Comparison of ENCODE assay signal across 17 cellular contexts in the genomic region with DNA sequence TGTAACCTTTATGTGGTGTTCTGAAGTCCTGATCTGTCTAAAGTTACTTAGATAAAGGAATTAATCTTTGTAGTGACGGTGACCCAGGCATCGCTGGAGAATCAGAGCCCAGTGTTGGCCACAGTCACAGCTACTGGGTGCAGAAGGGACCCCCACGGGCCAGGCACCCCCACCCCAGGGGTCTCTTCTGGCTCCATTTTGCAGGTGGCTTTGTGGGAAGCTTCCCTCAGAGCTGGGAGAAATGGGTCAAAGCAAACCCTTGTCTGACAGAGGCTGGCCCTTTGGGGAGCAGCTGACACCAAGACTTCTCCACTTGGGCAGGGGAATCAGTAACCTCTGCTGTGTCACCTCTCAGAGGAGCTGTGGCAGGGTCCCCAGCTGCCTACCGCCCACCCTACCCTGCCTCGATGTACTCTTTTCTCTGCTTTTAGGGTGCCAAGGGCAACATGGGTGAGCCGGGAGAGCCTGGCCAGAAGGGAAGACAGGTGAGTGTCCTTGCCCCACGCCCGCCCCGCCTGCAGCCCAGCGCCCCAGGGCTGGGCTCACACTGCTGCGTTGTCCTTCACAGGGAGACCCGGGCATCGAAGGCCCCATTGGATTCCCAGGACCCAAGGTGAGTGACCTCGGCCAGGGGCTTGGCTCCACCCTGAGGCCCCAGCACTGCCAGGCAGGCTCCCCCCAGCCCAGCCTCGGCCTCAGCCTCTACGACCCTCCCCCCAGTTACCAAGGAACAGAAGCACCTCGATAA. TPM values are rescaled to one million over a fixed set of nuclear protein-coding genes. Genes with fewer than 3 reads are reported as not detected.
DNase-seq lines count a peak whose midpoint lies in the region; ATAC-seq and TF ChIP-seq lines count a peak whose summit lies in the region.
"Had no signal": no experiment of that assay in that cellular context is flagged by ENCODE, and none has a peak within 500 bp of the region (broad histone marks: within the 10 kb centered on the region; RNA-seq: fewer than 3 reads in every experiment).

No MANE protein-coding gene starts in this region.

- intact Hi-C loops in IMR-90 (cut with micrococcal nuclease) = no loop called here
- intact Hi-C loops in left colon (cut with DNase I, micrococcal nuclease) = no loop called here

- H2BK15ac ChIP-seq in IMR-90 (ENCODE audit: low read depth, low read length) = no peak overlapping the region

- no peak for TF ChIP-seq RAD21 in IMR-90 (IDR thresholded peaks at IDR 0.05; ENCODE audit: low read length)

- POLR2A ChIA-PET in IMR-90 (lab: Charles Lee; ENCODE audit: unreplicated experiment) = no interaction called here

- TF ChIP-seq CTCF in IMR-90 (conservative IDR thresholded peaks at IDR 0.05; ENCODE audit: low read depth, low read length) (no peak), smooth muscle cell (IDR thresholded peaks at IDR 0.05; ENCODE audit: borderline replicate concordance, insufficient read depth, poor library complexity, severe bottlenecking) (no peak)

- no peak for TF ChIP-seq POLR2A in IMR-90 (IDR thresholded peaks at IDR 0.05; ENCODE audit: low read depth, low read length)

- H2BK5ac ChIP-seq in IMR-90 (ENCODE audit: low read depth, low read length, poor library complexity, severe bottlenecking) = no peak overlapping the region

- no peak overlapping the region for H3K4ac ChIP-seq in IMR-90 (ENCODE audit: low read depth, low read length)

- in situ Hi-C loops in IMR-90 (cut with MboI; ENCODE audit: low sequenced_read_pairs) = no loop called here

- dilution Hi-C loops in IMR-90 (cut with HindIII; ENCODE audit: low sequenced_read_pairs, unreplicated experiment) = no loop called here

- H3K79me1 ChIP-seq in IMR-90 (ENCODE audit: low read depth in 1 of 2, low read length in 2 of 2) = peaks cover 24 to 92% of the 10 kb centered on the region in 2 experiments

- peaks cover 5% of the 10 kb centered on the region for H3K9me3 ChIP-seq in IMR-90 (ENCODE audit: control insufficient read depth, insufficient read depth, low read length)
- no peaks in the 10 kb centered on the region for H3K9me3 ChIP-seq in smooth muscle cell (replicated peaks; ENCODE audit: low read depth)
- H3K9me3 ChIP-seq: thoracic aorta had no signal

- no peak overlapping the region for H3K4me3 ChIP-seq in IMR-90 (ENCODE audit: insufficient read depth, low read depth, low read length)
- no peak overlapping the region for H3K4me3 ChIP-seq in smooth muscle cell
- H3K4me3 ChIP-seq: GM12878, GM23338, SJSA1, thoracic aorta had no signal

- H2BK20ac ChIP-seq in IMR-90 (ENCODE audit: low read depth, low read length) = no peak overlapping the region

- H4K20me1 ChIP-seq in IMR-90 (ENCODE audit: insufficient read depth, low read length) (peaks cover 82% of the 10 kb centered on the region), smooth muscle cell (ENCODE audit: low read depth) (peaks cover 98% of the 10 kb centered on the region)

- H4K8ac ChIP-seq in IMR-90 (ENCODE audit: low read depth in 2 of 2, low read length in 2 of 2) = no peak overlapping the region

- whole genome bisulfite sequencing in IMR-90 (ENCODE audit: extremely low coverage in 2 of 2, insufficient read length in 1 of 2), 2 experiments = 97% methylated on average over 17 of the region's 17 CpGs; no CpG with 5 or more reads in 1 of the 2 experiments
- 97% methylated on average over 17 of the region's 17 CpGs for WGBS in smooth muscle cell (ENCODE audit: low lambda C conversion rate)

- DNase-seq in activated CD8-positive, alpha-beta memory T cell treated with anti-CD3 and anti-CD28 coated beads, Interleukin-2, amount 50 U/mL, for 4 hours = peak; percentile 13
- DNase-seq in activated CD8-positive, alpha-beta memory T cell treated with anti-CD3 and anti-CD28 coated beads for 24 hours = no peak
- no peak for DNase-seq in IMR-90
- DNase-seq in left colon = peak; percentile 0 to 10
- no peak for DNase-seq in smooth muscle cell (lab: John Stamatoyannopoulos, UW; ENCODE audit: unreplicated experiment)
- no peak for DNase-seq in superior temporal gyrus (ENCODE audit: extremely low spot score)
- DNase-seq in A172 (ENCODE audit: low spot score) = no peak
- DNase-seq: COR-L47, NCI-H187 treated with DMSO at 0.1 percent for 48 hours, NCI-H510A treated with DMSO at 0.1 percent for 48 hours, T1000 had no signal

- no peak overlapping the region for H3K56ac ChIP-seq in IMR-90 (ENCODE audit: extremely low read depth, insufficient read depth, low read length)

- no peaks in the 10 kb centered on the region for H3K27me3 ChIP-seq in IMR-90 (ENCODE audit: control insufficient read depth, insufficient read depth, low read length)
- H3K27me3 ChIP-seq in smooth muscle cell (ENCODE audit: low read depth) = no peaks in the 10 kb centered on the region
- H3K27me3 ChIP-seq: SJSA1 had no signal

- no peak overlapping the region for H3K9ac ChIP-seq in IMR-90 (ENCODE audit: low read depth, low read length)
- H3K9ac ChIP-seq in smooth muscle cell (ENCODE audit: low read depth) = no peak overlapping the region

- H3K27ac ChIP-seq in IMR-90 (ENCODE audit: insufficient read depth, low read length) (peak overlapping the region; percentile 20; the same call in 1 of the 2 replicates), smooth muscle cell (ENCODE audit: low read depth) (peak overlapping the region; percentile 54)
- H3K27ac ChIP-seq: SJSA1, thoracic aorta had no signal

- no peak overlapping the region for H2BK120ac ChIP-seq in IMR-90 (ENCODE audit: low read depth, low read length)

- H2AFZ ChIP-seq in IMR-90 (replicated peaks; ENCODE audit: low read length, poor library complexity) (peak overlapping the region; percentile 23), smooth muscle cell (ENCODE audit: low read depth) (no peak overlapping the region)
- H2AFZ ChIP-seq: GM23338 had no signal

- no peak overlapping the region for H3K4me2 ChIP-seq in IMR-90 (ENCODE audit: low read depth, low read length)
- no peak overlapping the region for H3K4me2 ChIP-seq in smooth muscle cell
- H3K4me2 ChIP-seq: GM23338 had no signal

- no peaks in the 10 kb centered on the region for H3K4me1 ChIP-seq in IMR-90 (ENCODE audit: control insufficient read depth, insufficient read depth, low read length)
- no peaks in the 10 kb centered on the region for H3K4me1 ChIP-seq in smooth muscle cell (ENCODE audit: low read depth)
- H3K4me1 ChIP-seq: SJSA1 had no signal

- peaks cover 88% of the 10 kb centered on the region for H3K79me2 ChIP-seq in smooth muscle cell (ENCODE audit: low read depth)

- H4K91ac ChIP-seq in IMR-90 (ENCODE audit: insufficient read depth, low read depth, low read length) = no peak overlapping the region

- H3K36me3 ChIP-seq in IMR-90 (ENCODE audit: control insufficient read depth, insufficient read depth, low read length) (peaks cover 94% of the 10 kb centered on the region), smooth muscle cell (ENCODE audit: low read depth) (peaks cover 13% of the 10 kb centered on the region)

- no peak overlapping the region for H3K18ac ChIP-seq in IMR-90 (ENCODE audit: low read depth, low read length)

- CTCF ChIA-PET in IMR-90 (lab: Yijun Ruan, JAX) = no interaction called here

- no peak overlapping the region for H3K23ac ChIP-seq in IMR-90 (ENCODE audit: low read depth, low read length)

- peak overlapping the region; percentile 45 for H2AK9ac ChIP-seq in IMR-90 (replicated peaks; ENCODE audit: low read depth, low read length, poor library complexity)

- no peak overlapping the region for H4K5ac ChIP-seq in IMR-90 (ENCODE audit: low read depth, low read length)

- ATAC-seq in IMR-90 (ENCODE audit: low read depth) = no peak
- no peak for ATAC-seq in left colon
- ATAC-seq in GM18909 (IDR thresholded peaks at IDR 0.05; ENCODE audit: poor library complexity, unreplicated experiment) = no peak
- ATAC-seq: GM12878, GM23338 had no signal

- H3K14ac ChIP-seq in IMR-90 (replicated peaks; ENCODE audit: low read depth, low read length) = no peak overlapping the region

- peak overlapping the region; percentile 15; the same call in 1 of the 2 replicates for H2AK5ac ChIP-seq in IMR-90 (ENCODE audit: low read depth, low read length)

- peaks cover 47% of the 10 kb centered on the region for H3F3A ChIP-seq in smooth muscle cell (ENCODE audit: low read depth)

- peaks cover 5% of the 10 kb centered on the region; the same call in 1 of the 2 replicates for H3K9me1 ChIP-seq in IMR-90 (ENCODE audit: insufficient read depth, low read length)

- no TSS peak for BruUV-seq in IMR-90 (replicated peaks; lab: Mats Ljungman, UMichigan)

TF ChIP-seq in IMR-90, 13 proteins besides CTCF, POLR2A, EP300 and RAD21 (continues in another document):
- TF ChIP-seq CHD1 (IDR thresholded peaks at IDR 0.05; ENCODE audit: low read depth, low read length) = no peak
- no peak for TF ChIP-seq MAFK (IDR thresholded peaks at IDR 0.05; ENCODE audit: low read depth, low read length)
- no peak for TF ChIP-seq CEBPB (IDR thresholded peaks at IDR 0.05; ENCODE audit: low read depth, low read length)
- TF ChIP-seq BHLHE40 (IDR thresholded peaks at IDR 0.05; ENCODE audit: low read depth, low read length) = no peak
- TF ChIP-seq, protein P1, sequence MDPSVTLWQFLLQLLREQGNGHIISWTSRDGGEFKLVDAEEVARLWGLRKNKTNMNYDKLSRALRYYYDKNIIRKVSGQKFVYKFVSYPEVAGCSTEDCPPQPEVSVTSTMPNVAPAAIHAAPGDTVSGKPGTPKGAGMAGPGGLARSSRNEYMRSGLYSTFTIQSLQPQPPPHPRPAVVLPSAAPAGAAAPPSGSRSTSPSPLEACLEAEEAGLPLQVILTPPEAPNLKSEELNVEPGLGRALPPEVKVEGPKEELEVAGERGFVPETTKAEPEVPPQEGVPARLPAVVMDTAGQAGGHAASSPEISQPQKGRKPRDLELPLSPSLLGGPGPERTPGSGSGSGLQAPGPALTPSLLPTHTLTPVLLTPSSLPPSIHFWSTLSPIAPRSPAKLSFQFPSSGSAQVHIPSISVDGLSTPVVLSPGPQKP (IDR thresholded peaks at IDR 0.05; ENCODE audit: borderline replicate concordance, low read depth, low read length) = no peak

RNA-seq across cellular contexts. Expression of a gene that starts 17.7 kb away (rescaled TPM):
- total RNA-seq in IMR-90 (2012; rRNA removed) (208 and 222 TPM in 2 replicates), left colon (100 to 1,000 TPM in 1 of 2 donors, 10 to 100 TPM in 1; 65.5 to 193 TPM), smooth muscle cell (1,570 and 1,698 TPM in 2 replicates)
- polyA plus RNA-seq in IMR-90 (2012; rRNA removed) (1,065 and 1,165 TPM in 2 replicates), smooth muscle cell (2,969 and 4,089 TPM in 2 replicates)
- 753 and 1,846 TPM in 2 replicates for polyA plus RNA-seq in IMR-90 (2012; cell fraction: cytosol; rRNA removed)
- 2,830 and 5,552 TPM in 2 replicates for polyA plus RNA-seq in IMR-90 (2012; cell fraction: nucleus; rRNA removed; ENCODE audit: low replicate concordance)
- total RNA-seq in A172 (2014; rRNA removed; shearing (Covaris generic)) = 163 and 221 TPM in 2 replicates
- total RNA-seq: HT-29 had no signal

RNA-seq across cellular contexts. Expression of a gene that starts 39.8 kb away (rescaled TPM):
- total RNA-seq in IMR-90 (2012; rRNA removed) = not detected in 2 replicates
- polyA plus RNA-seq in IMR-90 (2012; rRNA removed) = 0.19 and 0.55 TPM in 2 replicates
- polyA plus RNA-seq in IMR-90 (2012; cell fraction: cytosol; rRNA removed) = 0.16 and 0.28 TPM in 2 replicates
- polyA plus RNA-seq in IMR-90 (2012; cell fraction: nucleus; rRNA removed; ENCODE audit: low replicate concordance) = 2.0 and 4.9 TPM in 2 replicates
- under 1 TPM; 0.22 to 0.52 TPM for total RNA-seq in left colon
- total RNA-seq in smooth muscle cell = 1.3 and 4.1 TPM in 2 replicates
- polyA plus RNA-seq in smooth muscle cell = 15.2 and 18.0 TPM in 2 replicates
- total RNA-seq in A172 (2014; rRNA removed; shearing (Covaris generic)) = 0.45 TPM in 1 of 2 replicates, not detected in the other
- total RNA-seq: SJSA1 had no signal

Comparison
In these comparisons a context has a peak if more than half of its experiments do, and no peak if none do; other contexts are left out.
1. DNase-seq: peak in activated CD8-positive, alpha-beta memory T cell treated with anti-CD3 and anti-CD28 coated beads, Interleukin-2, amount 50 U/mL, for 4 hours (single experiment) and left colon (2 of 2); none in activated CD8-positive, alpha-beta memory T cell treated with anti-CD3 and anti-CD28 coated beads for 24 hours (single experiment), IMR-90 (single experiment), smooth muscle cell (single experiment), superior temporal gyrus (single experiment) and A172 (single experiment).